22 cellular contexts compared by ENCODE assay signal in genomic region chr5:19143935-19144334, GRCh38.
"Had no signal": no experiment of that assay in that cellular context is flagged by ENCODE, and none has a peak within 500 bp of the region (broad histone marks: within the 10 kb centered on the region; RNA-seq: fewer than 3 reads in every experiment).

No MANE protein-coding gene starts in this region.

- H3K36me3 ChIP-seq: left ventricle myocardium inferior, ovary, right atrium auricular region, right lobe of liver, stomach, thyroid gland, transverse colon, upper lobe of left lung, vagina had no signal

- DNase-seq: islet precursor cell; left ventricle myocardium inferior; mesendoderm; naive B cell; natural killer cell; nephron progenitor cell; ovary; right lobe of liver; stimulated activated CD4-positive, alpha-beta T cell treated with anti-CD3 and anti-CD28 coated beads, Interleukin-1b, Interleukin-23, amount 100 ng/mL, for 48 hours; stimulated activated CD4-positive, alpha-beta T cell treated with anti-CD3 and anti-CD28 coated beads, Interleukin-2, amount 100 ng/mL, for 48 hours; stimulated activated CD4-positive, alpha-beta T cell treated with anti-CD3 and anti-CD28 coated beads, Interleukin-4, amount 100 ng/mL, for 4 hours; stimulated activated naive B cell treated with anti-CD40 and anti-IgM and Interleukin-4, amounts not matched to agents 10 μg/mL and 1 μg/mL and 100 μg/mL, for 72 hours; stimulated activated naive CD8-positive, alpha-beta T cell treated with anti-CD3 and anti-CD28 coated beads, Interleukin-15, Interleukin-2, amounts not matched to agents 100 U/mL and 50 U/mL, for 24 hours; stomach; testis; thyroid gland; transverse colon; upper lobe of left lung had no signal

- H3K4me2 ChIP-seq: smooth muscle cell had no signal

- H3K4me1 ChIP-seq: left ventricle myocardium inferior, right atrium auricular region, right lobe of liver, stomach, testis, thyroid gland, transverse colon, upper lobe of left lung, vagina had no signal

- H3K27me3 ChIP-seq: ovary, right atrium auricular region, right lobe of liver, stomach, testis, thyroid gland, transverse colon, upper lobe of left lung, vagina had no signal

- H3K9me3 ChIP-seq: ovary, right atrium auricular region, right lobe of liver, testis, thyroid gland, transverse colon, upper lobe of left lung, vagina had no signal

- ATAC-seq: natural killer cell; right lobe of liver; stimulated activated naive B cell treated with anti-CD40 and anti-IgM and Interleukin-4, amounts not matched to agents 10 μg/mL and 1 μg/mL and 100 μg/mL, for 72 hours; stimulated activated naive CD8-positive, alpha-beta T cell treated with anti-CD3 and anti-CD28 coated beads, Interleukin-15, Interleukin-2, amounts not matched to agents 100 U/mL and 50 U/mL, for 24 hours had no signal

- H3K27ac ChIP-seq: left ventricle myocardium inferior, ovary, right atrium auricular region, right lobe of liver, stomach, testis, thyroid gland, transverse colon, upper lobe of left lung, vagina had no signal

- H3K4me3 ChIP-seq: left ventricle myocardium inferior, lung, ovary, right atrium auricular region, right lobe of liver, smooth muscle cell, stomach, thyroid gland, transverse colon, upper lobe of left lung, vagina had no signal
